26 cellular contexts compared by ENCODE assay signal in the genomic region with DNA sequence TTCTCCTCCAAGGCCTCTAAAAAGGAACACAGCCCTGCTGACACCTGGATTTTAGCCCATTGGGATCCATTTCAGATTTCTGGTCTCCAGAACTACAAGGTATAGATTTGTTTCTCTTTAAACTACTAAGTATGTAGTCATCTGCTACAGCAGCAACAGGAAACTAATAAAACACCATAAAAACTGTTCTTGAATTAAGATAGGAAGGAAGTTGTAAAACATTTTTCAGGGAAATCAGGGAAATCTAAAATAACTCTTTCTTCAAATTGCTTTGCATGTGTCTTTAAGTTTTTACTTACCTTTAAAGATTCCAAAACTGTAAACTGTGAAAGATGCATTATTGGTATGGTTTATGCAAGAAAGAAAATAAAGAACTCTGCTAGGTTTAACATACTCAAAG.
"Had no signal": no experiment of that assay in that cellular context is flagged by ENCODE, and none has a peak within 500 bp of the region (broad histone marks: within the 10 kb centered on the region; RNA-seq: fewer than 3 reads in every experiment).

No MANE protein-coding gene starts in this region.

- H3K27ac ChIP-seq: colonic mucosa, epithelial cell of prostate, esophagus squamous epithelium, gastrocnemius medialis, heart right ventricle, left lung, lower lobe of right lung had no signal

- ATAC-seq: effector memory CD8-positive, alpha-beta T cell; esophagus mucosa; gastrocnemius medialis; heart right ventricle; left cardiac atrium; left lung; left ventricle myocardium superior; lower lobe of right lung; naive thymus-derived CD4-positive, alpha-beta T cell had no signal

- H3K4me3 ChIP-seq: colonic mucosa, esophagus squamous epithelium, gastrocnemius medialis, heart right ventricle, left lung, lower lobe of right lung had no signal

- H3K4me1 ChIP-seq: colonic mucosa, esophagus squamous epithelium, gastrocnemius medialis, heart right ventricle, left lung, lower lobe of right lung had no signal

- H3K36me3 ChIP-seq: colonic mucosa, esophagus squamous epithelium, gastrocnemius medialis, heart right ventricle, left lung, lower lobe of right lung had no signal

- DNase-seq: colonic mucosa; cortex of kidney; effector CD8-positive, alpha-beta T cell; effector memory CD8-positive, alpha-beta T cell; endodermal cell; erythroblast; esophagus squamous epithelium; foreskin fibroblast; foreskin melanocyte; gastrocnemius medialis; glutamatergic neuron; head of caudate nucleus; heart right ventricle; hippocampal formation; left cardiac atrium; left lung; left ventricle myocardium superior; lower lobe of right lung; mesenchymal stem cell; midbrain; naive thymus-derived CD4-positive, alpha-beta T cell had no signal

- H3K9me3 ChIP-seq: colonic mucosa, esophagus squamous epithelium, gastrocnemius medialis, heart right ventricle, left lung, lower lobe of right lung had no signal

- FAIRE-seq: endometrium, islet of Langerhans, keratinocyte had no signal
